ENCODE assay signal across 8 cellular contexts in genomic region chr1:26110731-26111529, GRCh38. TPM values are rescaled to one million over a fixed set of nuclear protein-coding genes. Genes with fewer than 3 reads are reported as not detected.
A peak's percentile ranks its signal among the peaks of the same experiment; 100 is the strongest.
DNase-seq lines count a peak whose midpoint lies in the region; ATAC-seq and TF ChIP-seq lines count a peak whose summit lies in the region.

No MANE protein-coding gene starts in this region.

- no peaks in the 10 kb centered on the region for H3K27me3 Mint-ChIP-seq in osteocyte (ENCODE audit: unreplicated experiment)

- H3K9ac ChIP-seq in KMS-11, result peak overlapping the region; percentile 93

- H3K4me3 ChIP-seq in KMS-11 (IDR thresholded peaks at IDR 0.05; ENCODE audit: insufficient read depth, low read depth, low read length) (no peak overlapping the region), tibial artery (peak overlapping the region; percentile 75 to 93)

- peaks cover 20% of the 10 kb centered on the region for H3K4me1 Mint-ChIP-seq in osteocyte (ENCODE audit: unreplicated experiment)

- H4K20me1 ChIP-seq in KMS-11 (ENCODE audit: insufficient read depth), result no peaks in the 10 kb centered on the region

- H2AFZ ChIP-seq in KMS-11 (ENCODE audit: low read depth), result peak overlapping the region; percentile 89

- peak overlapping the region; percentile 78 for H3K4me3 Mint-ChIP-seq in osteocyte (ENCODE audit: unreplicated experiment)

- H3K4me2 ChIP-seq in KMS-11, result peak overlapping the region; percentile 65

- peak overlapping the region; percentile 72 for H3K27ac Mint-ChIP-seq in osteocyte (ENCODE audit: unreplicated experiment)

- TF ChIP-seq CTCF in KMS-11 (conservative IDR thresholded peaks at IDR 0.05; ENCODE audit: low read depth, low read length) (no peak), osteocyte (IDR thresholded peaks at IDR 0.05) (no peak), tibial artery (IDR thresholded peaks at IDR 0.05) (no peak)

- H3K9me3 ChIP-seq in tibial artery, result no peaks in the 10 kb centered on the region

- H3K36me3 Mint-ChIP-seq in osteocyte (ENCODE audit: unreplicated experiment), result peaks cover 4% of the 10 kb centered on the region

- H3K27ac ChIP-seq in KMS-11 (peak overlapping the region; percentile 84), tibial artery (peak overlapping the region; percentile 91 to 92)

- DNase-seq in Daoy (ENCODE audit: low read depth) (peak; percentile 79), SK-N-DZ (ENCODE audit: low spot score) (peak; percentile 76), head of caudate nucleus (peak; percentile 51 to 91 (median 84)), osteocyte (ENCODE audit: extremely low spot score, unreplicated experiment) (peak; percentile 92), tibial artery (peak; percentile 58 to 77)
- peak; percentile 76 for DNase-seq in activated naive CD4-positive, alpha-beta T cell treated with anti-CD3 and anti-CD28 coated beads, Interleukin-2, amount 50 U/mL, for 16 hours

- H3K36me3 ChIP-seq in KMS-11 (ENCODE audit: insufficient read depth) (no peaks in the 10 kb centered on the region), tibial artery (peaks cover 0 to 15% (median 7%) of the 10 kb centered on the region in 3 donors)

- ATAC-seq in GM21619 (IDR thresholded peaks at IDR 0.05; ENCODE audit: unreplicated experiment), result peak; percentile 38

- peaks cover 41% of the 10 kb centered on the region for H3K4me1 ChIP-seq in KMS-11 (ENCODE audit: low read depth, poor library complexity, severe bottlenecking)
- peaks cover 0 to 24% (median 14%) of the 10 kb centered on the region in 4 donors for H3K4me1 ChIP-seq in tibial artery

- peaks cover 14% of the 10 kb centered on the region; the same call in 1 of the 2 replicates for H3K79me2 ChIP-seq in KMS-11 (ENCODE audit: insufficient read depth, low read depth)

- H3K27me3 ChIP-seq in KMS-11 (ENCODE audit: insufficient read depth, low read depth) (no peaks in the 10 kb centered on the region), tibial artery (no peaks in the 10 kb centered on the region)

- H3K9me3 Mint-ChIP-seq in osteocyte (ENCODE audit: unreplicated experiment), result no peaks in the 10 kb centered on the region

- intact Hi-C loops in head of caudate nucleus (cut with DNase I) (loop anchor here (5.0 kb wide), 1 partner anchor 51 kb away; no protein-coding TSS in a partner anchor), tibial artery (cut with DNase I; ENCODE audit: low total_unique reads) (loop anchor here (5.0 kb wide), 1 partner anchor 51 kb away; no protein-coding TSS in a partner anchor)

RNA-seq across cellular contexts. Expression of gene PDIK1L, which starts 0.7 kb away (rescaled TPM):
- 9.4 and 12.2 TPM in 2 replicates for total RNA-seq in Daoy (2014; rRNA removed; shearing (Covaris generic))
- polyA plus RNA-seq in SK-N-DZ (2014; cell fraction: cytosol; rRNA removed), result 6.1 and 6.8 TPM in 2 replicates
- polyA plus RNA-seq in SK-N-DZ (2014; cell fraction: nucleus; rRNA removed), result 3.1 and 4.6 TPM in 2 replicates
- total RNA-seq in osteocyte, result 7.6 and 7.8 TPM in 2 replicates

RNA-seq across cellular contexts. Expression of gene TRIM63, which starts 43.5 kb away (rescaled TPM):
- total RNA-seq in Daoy (2014; rRNA removed; shearing (Covaris generic)), result not detected in 2 replicates
- not detected in 2 replicates for polyA plus RNA-seq in SK-N-DZ (2014; cell fraction: cytosol; rRNA removed)
- not detected in 2 replicates for polyA plus RNA-seq in SK-N-DZ (2014; cell fraction: nucleus; rRNA removed)
- total RNA-seq in osteocyte, result 0.21 TPM in 1 of 2 replicates, not detected in the other

RNA-seq across cellular contexts. Expression of gene FAM110D, which starts 47.9 kb away (rescaled TPM):
- total RNA-seq in Daoy (2014; rRNA removed; shearing (Covaris generic)), result 0.51 TPM in 1 of 2 replicates, not detected in the other
- polyA plus RNA-seq in SK-N-DZ (2014; cell fraction: cytosol; rRNA removed), result 0.14 and 1.4 TPM in 2 replicates
- polyA plus RNA-seq in SK-N-DZ (2014; cell fraction: nucleus; rRNA removed), result 0.05 and 0.58 TPM in 2 replicates
- not detected in 2 replicates for total RNA-seq in osteocyte

RNA-seq across cellular contexts. Expression of gene C1orf232, which starts 57.8 kb away (rescaled TPM):
- not detected in 2 replicates for total RNA-seq in Daoy (2014; rRNA removed; shearing (Covaris generic))
- polyA plus RNA-seq in SK-N-DZ (2014; cell fraction: cytosol; rRNA removed), result 0.44 and 1.2 TPM in 2 replicates
- 3.0 TPM in 1 of 2 replicates, not detected in the other for polyA plus RNA-seq in SK-N-DZ (2014; cell fraction: nucleus; rRNA removed)
- not detected in 2 replicates for total RNA-seq in osteocyte

RNA-seq across cellular contexts. Expression of gene ZNF593, which starts 58.8 kb away (rescaled TPM):
- 14.5 and 39.7 TPM in 2 replicates for total RNA-seq in Daoy (2014; rRNA removed; shearing (Covaris generic))
- 22.5 and 33.3 TPM in 2 replicates for polyA plus RNA-seq in SK-N-DZ (2014; cell fraction: cytosol; rRNA removed)
- polyA plus RNA-seq in SK-N-DZ (2014; cell fraction: nucleus; rRNA removed), result 11.2 and 29.0 TPM in 2 replicates
- total RNA-seq in osteocyte, result 26.8 and 28.6 TPM in 2 replicates
